In genomic region chr1:162406811-162407210, GRCh38 we compare ENCODE assay signal across 25 cellular contexts. TPM values are rescaled to one million over a fixed set of nuclear protein-coding genes. Genes with fewer than 3 reads are reported as not detected.
"Had no signal": no experiment of that assay in that cellular context is flagged by ENCODE, and none has a peak within 500 bp of the region (broad histone marks: within the 10 kb centered on the region; RNA-seq: fewer than 3 reads in every experiment).

No MANE protein-coding gene starts in this region.

- H3K36me3 ChIP-seq: left ventricle myocardium inferior, spleen had no signal

- H3K4me3 ChIP-seq: body of pancreas, left ventricle myocardium inferior, spleen, testis had no signal

- DNase-seq: activated CD4-positive, alpha-beta T cell treated with anti-CD3 and anti-CD28 coated beads for 1 hour; activated CD4-positive, alpha-beta T cell treated with anti-CD3 and anti-CD28 coated beads, Interleukin-2, amount 50 U/mL, for 1 hour; activated CD8-positive, alpha-beta T cell treated with anti-CD3 and anti-CD28 coated beads, Interleukin-2, amount 10 ng/mL, durations not matched to agents 7 days and 5 days; activated naive CD4-positive, alpha-beta T cell treated with anti-CD3 and anti-CD28 coated beads for 36 hours; activated T-cell treated with anti-CD3 and anti-CD28 coated beads, Interleukin-2, amount 50 U/mL, for 48 hours; anterior cingulate cortex; body of pancreas; effector CD8-positive, alpha-beta T cell; erythroblast; foreskin melanocyte; left ventricle myocardium inferior; mammary epithelial cell; naive thymus-derived CD8-positive, alpha-beta T cell; spleen; stimulated activated CD4-positive, alpha-beta T cell treated with anti-CD3 and anti-CD28 coated beads, Interleukin-4, amount 100 ng/mL, for 1 hour; stimulated activated naive CD4-positive, alpha-beta T cell; T-helper 9 cell; testis; trophoblast cell had no signal

- ATAC-seq: activated CD8-positive, alpha-beta T cell treated with anti-CD3 and anti-CD28 coated beads, Interleukin-2, amount 10 ng/mL, durations not matched to agents 7 days and 5 days; body of pancreas; naive thymus-derived CD8-positive, alpha-beta T cell had no signal

- H3K27ac ChIP-seq: body of pancreas, left ventricle myocardium inferior, spleen, testis had no signal

- H3K9me3 ChIP-seq: body of pancreas, left ventricle myocardium inferior, spleen, testis had no signal

- H3K4me1 ChIP-seq: body of pancreas, left ventricle myocardium inferior, testis had no signal

- H3K27me3 ChIP-seq: body of pancreas, testis had no signal

RNA-seq across cellular contexts. Expression of gene SH2D1B, which starts 5.1 kb away (rescaled TPM):
- total RNA-seq: activated CD8-positive, alpha-beta T cell treated with anti-CD3 and anti-CD28 coated beads, Interleukin-2, amount 10 ng/mL, durations not matched to agents 7 days and 5 days; activated naive CD4-positive, alpha-beta T cell treated with anti-CD3 and anti-CD28 coated beads for 36 hours; body of pancreas; cardiac septum; chondrocyte; mammary epithelial cell; mesothelial cell of epicardium; osteocyte; progenitor cell of endocrine pancreas; T-helper 1 cell treated with Interleukin-12 subunit alpha and Interleukin-12 subunit beta and Interleukin-4 antibody, amounts not matched to agents 30 ng/mL and 1 ng/mL, for 36 hours had no signal

RNA-seq across cellular contexts. Expression of gene C1orf226, which starts 25.3 kb away (rescaled TPM):
- total RNA-seq: activated CD8-positive, alpha-beta T cell treated with anti-CD3 and anti-CD28 coated beads, Interleukin-2, amount 10 ng/mL, durations not matched to agents 7 days and 5 days; T-helper 1 cell treated with Interleukin-12 subunit alpha and Interleukin-12 subunit beta and Interleukin-4 antibody, amounts not matched to agents 30 ng/mL and 1 ng/mL, for 36 hours had no signal
- polyA plus RNA-seq: naive thymus-derived CD8-positive, alpha-beta T cell had no signal

RNA-seq across cellular contexts. Expression of gene SPATA46, which starts 30.2 kb away (rescaled TPM):
- total RNA-seq: activated CD8-positive, alpha-beta T cell treated with anti-CD3 and anti-CD28 coated beads, Interleukin-2, amount 10 ng/mL, durations not matched to agents 7 days and 5 days; activated naive CD4-positive, alpha-beta T cell treated with anti-CD3 and anti-CD28 coated beads for 36 hours; body of pancreas; cardiac septum; chondrocyte; left ventricle myocardium inferior; mammary epithelial cell; mesothelial cell of epicardium; naive thymus-derived CD8-positive, alpha-beta T cell; osteocyte; progenitor cell of endocrine pancreas; spleen; T-helper 1 cell treated with Interleukin-12 subunit alpha and Interleukin-12 subunit beta and Interleukin-4 antibody, amounts not matched to agents 30 ng/mL and 1 ng/mL, for 36 hours had no signal
- polyA plus RNA-seq: mammary epithelial cell; naive thymus-derived CD8-positive, alpha-beta T cell; spleen had no signal
